In genomic region chr14:37888234-37888633, GRCh38 we compare ENCODE assay signal across 2 cellular contexts.
TF ChIP-seq lines count a peak whose summit lies in the region.

No MANE protein-coding gene starts in this region.

TF ChIP-seq in HepG2, 621 proteins besides CTCF, POLR2A, EP300 and RAD21:
- TF ChIP-seq SPEN (CRISPR knock-in tag; IDR thresholded peaks at IDR 0.05; ENCODE audit: low read depth) (no peak), MEF2D (CRISPR knock-in tag; IDR thresholded peaks at IDR 0.05) (no peak), ZFX (CRISPR knock-in tag; IDR thresholded peaks at IDR 0.05; ENCODE audit: low read depth) (no peak), HBP1 (CRISPR knock-in tag; IDR thresholded peaks at IDR 0.05; ENCODE audit: low read depth) (no peak), PLRG1 (conservative IDR thresholded peaks at IDR 0.05) (no peak), ZSCAN30 (CRISPR knock-in tag; IDR thresholded peaks at IDR 0.05) (no peak), DNMT3B (CRISPR knock-in tag; conservative IDR thresholded peaks at IDR 0.05) (no peak), FOSL1 (CRISPR knock-in tag; IDR thresholded peaks at IDR 0.05; ENCODE audit: borderline replicate concordance) (no peak)

TF ChIP-seq in HCT116, 20 proteins besides CTCF, POLR2A, EP300 and RAD21:
- no peak for TF ChIP-seq ZNF274 (IDR thresholded peaks at IDR 0.05; ENCODE audit: low read depth, low read length)
